In genomic region chr22:36160499-36160942, GRCh38 we compare ENCODE assay signal across 8 cellular contexts. TPM values are rescaled to one million over a fixed set of nuclear protein-coding genes. Genes with fewer than 3 reads are reported as not detected.
DNase-seq lines count a peak whose midpoint lies in the region; ATAC-seq, FAIRE-seq and TF ChIP-seq lines count a peak whose summit lies in the region.

Gene APOL3 (minus strand): TSS chr22:36160755. CDS start chr22:36149055, 11,700 bp downstream.

- TF ChIP-seq CTCF in GM20000 (IDR thresholded peaks at IDR 0.05; ENCODE audit: extremely low read depth, missing control alignments) (no peak), endothelial cell of umbilical vein (IDR thresholded peaks at IDR 0.05; ENCODE audit: extremely low read depth in 1 of 2, insufficient read depth in 1 of 2, low read depth in 1 of 2, low read length in 2 of 2) (no peak), neutrophil (IDR thresholded peaks at IDR 0.05) (no peak)

- intact Hi-C loops in endothelial cell of umbilical vein (cut with micrococcal nuclease), result no loop called here

- no TSS peak for BruUV-seq in endothelial cell of umbilical vein (replicated peaks; lab: Mats Ljungman, UMichigan)

- H3K27ac ChIP-seq in endothelial cell of umbilical vein (ENCODE audit: insufficient read depth, low read depth, low read length) (no peak within 1 kb of the TSS), neutrophil (peak within 1 kb of the TSS; percentile 38)

- peaks cover 3 to 7% of the 10 kb centered on the region in 2 experiments for H3K27me3 ChIP-seq in endothelial cell of umbilical vein (ENCODE audit: control insufficient read depth in 2 of 2, insufficient read depth in 2 of 2, low read length in 2 of 2)
- peaks cover 3% of the 10 kb centered on the region for H3K27me3 ChIP-seq in neutrophil

- H3K9me1 ChIP-seq in endothelial cell of umbilical vein (replicated peaks; ENCODE audit: control insufficient read depth, extremely low read depth, insufficient read depth, low read length), result no peaks in the 10 kb centered on the region

- H3K9ac ChIP-seq in endothelial cell of umbilical vein (replicated peaks; ENCODE audit: extremely low read depth, insufficient read depth, low read length), result no peak within 1 kb of the TSS

- CTCF ChIA-PET in activated CD4-positive, alpha-beta T cell treated with anti-CD3 and anti-CD28 coated beads, Interleukin-2, amount 10 ng/mL, durations not matched to agents 7 days and 5 days (lab: Charles Lee), result interaction anchor here (0.7 to 3.1 kb wide), 5 partner anchors 9 to 126 kb away, joined by 3 to 7 read pairs (median 4); no protein-coding TSS in a partner anchor
- CTCF ChIA-PET in endothelial cell of umbilical vein (lab: Charles Lee), result interaction anchor here (0.9 to 2.7 kb wide), 4 partner anchors 12 to 20 kb away, joined by 3 to 26 read pairs (median 6); no protein-coding TSS in a partner anchor

- POLR2A ChIA-PET in activated CD4-positive, alpha-beta T cell treated with anti-CD3 and anti-CD28 coated beads, Interleukin-2, amount 10 ng/mL, durations not matched to agents 7 days and 5 days (lab: Charles Lee), result interaction anchor here (0.7 kb wide), 1 partner anchor 77 kb away, joined by 3 read pairs; no protein-coding TSS in a partner anchor
- POLR2A ChIA-PET in endothelial cell of umbilical vein (lab: Charles Lee), result no interaction called here

- peak; percentile 29 for DNase-seq in GM20000 (ENCODE audit: low spot score)
- peak; percentile 73 for DNase-seq in activated CD4-positive, alpha-beta T cell treated with anti-CD3 and anti-CD28 coated beads, Interleukin-2, amount 10 ng/mL, durations not matched to agents 7 days and 5 days
- peak; percentile 85 for DNase-seq in endothelial cell of umbilical vein (ENCODE audit: low read depth, low spot score)
- DNase-seq in NCI-H82 (lab: John Stamatoyannopoulos, UW), result no peak
- no peak for DNase-seq in RCC 7860 (ENCODE audit: low spot score)
- no peak for DNase-seq in nucleus accumbens (lab: John Stamatoyannopoulos, UW)

- no peaks in the 10 kb centered on the region for H3K27me3 Mint-ChIP-seq in activated CD4-positive, alpha-beta T cell treated with anti-CD3 and anti-CD28 coated beads, Interleukin-2, amount 10 ng/mL, durations not matched to agents 7 days and 5 days

- ATAC-seq in GM19035 (IDR thresholded peaks at IDR 0.05; ENCODE audit: unreplicated experiment), result no peak

- H3K4me1 ChIP-seq in endothelial cell of umbilical vein (ENCODE audit: control insufficient read depth, extremely low read depth, insufficient read depth, low read length) (peaks cover 35% of the 10 kb centered on the region), neutrophil (ENCODE audit: control insufficient read depth in 1 of 2, insufficient read depth in 1 of 2, low read depth in 1 of 2, low read length in 1 of 2) (peaks cover 6 to 25% of the 10 kb centered on the region in 2 experiments)

- H3K36me3 ChIP-seq in endothelial cell of umbilical vein (ENCODE audit: control insufficient read depth in 2 of 2, extremely low read depth in 1 of 2, insufficient read depth in 2 of 2, low read length in 2 of 2) (no peaks in the 10 kb centered on the region), neutrophil (no peaks in the 10 kb centered on the region)

- H3K36me3 Mint-ChIP-seq in activated CD4-positive, alpha-beta T cell treated with anti-CD3 and anti-CD28 coated beads, Interleukin-2, amount 10 ng/mL, durations not matched to agents 7 days and 5 days (ENCODE audit: low read depth), result peaks cover 45% of the 10 kb centered on the region

- peak within 1 kb of the TSS; percentile 65 for H2AFZ ChIP-seq in endothelial cell of umbilical vein (ENCODE audit: low read depth, low read length)

- H3K4me2 ChIP-seq in endothelial cell of umbilical vein (ENCODE audit: insufficient read depth, low read length), result no peak within 1 kb of the TSS

- peak within 1 kb of the TSS in 1 of 3 experiments; percentile 13 for H3K4me3 ChIP-seq in endothelial cell of umbilical vein (replicated peaks in 1 of 3; ENCODE audit: insufficient read depth in 1 of 3, low read depth in 1 of 3, low read length in 3 of 3)
- H3K4me3 ChIP-seq in neutrophil (ENCODE audit: low read depth in 1 of 2, low read length in 1 of 2), result no peak within 1 kb of the TSS

- peak within 1 kb of the TSS; percentile 91 for H3K27ac Mint-ChIP-seq in activated CD4-positive, alpha-beta T cell treated with anti-CD3 and anti-CD28 coated beads, Interleukin-2, amount 10 ng/mL, durations not matched to agents 7 days and 5 days

- H3K9me3 ChIP-seq in endothelial cell of umbilical vein (replicated peaks; ENCODE audit: control insufficient read depth, insufficient read depth, low read length), result no peaks in the 10 kb centered on the region
- H3K9me3 ChIP-seq in neutrophil, result no peaks in the 10 kb centered on the region

- TF ChIP-seq POLR2A in endothelial cell of umbilical vein (IDR thresholded peaks at IDR 0.05; ENCODE audit: low read depth, low read length), result no peak

- no peak for FAIRE-seq in endothelial cell of umbilical vein (lab: Jason Lieb, UNC)
- FAIRE-seq in RCC 7860 (lab: Jason Lieb, UNC), result no peak

- dilution Hi-C loops in endothelial cell of umbilical vein (cut with MboI; ENCODE audit: extremely low pct_ligation_motif_present, low sequenced_read_pairs), result no loop called here

- no peaks in the 10 kb centered on the region for H3K79me2 ChIP-seq in endothelial cell of umbilical vein (ENCODE audit: control insufficient read depth, insufficient read depth, low read length)

- no peaks in the 10 kb centered on the region for H4K20me1 ChIP-seq in endothelial cell of umbilical vein (replicated peaks; ENCODE audit: control insufficient read depth, extremely low read depth, insufficient read depth, low read length)

- peaks cover 2% of the 10 kb centered on the region for H3K9me3 Mint-ChIP-seq in activated CD4-positive, alpha-beta T cell treated with anti-CD3 and anti-CD28 coated beads, Interleukin-2, amount 10 ng/mL, durations not matched to agents 7 days and 5 days

- H3K4me1 Mint-ChIP-seq in activated CD4-positive, alpha-beta T cell treated with anti-CD3 and anti-CD28 coated beads, Interleukin-2, amount 10 ng/mL, durations not matched to agents 7 days and 5 days, result peaks cover 87% of the 10 kb centered on the region

- H3K4me3 Mint-ChIP-seq in activated CD4-positive, alpha-beta T cell treated with anti-CD3 and anti-CD28 coated beads, Interleukin-2, amount 10 ng/mL, durations not matched to agents 7 days and 5 days, result peak within 1 kb of the TSS; percentile 85

TF ChIP-seq in endothelial cell of umbilical vein, 7 proteins besides CTCF, POLR2A, EP300 and RAD21:
- TF ChIP-seq POLR2AphosphoS5 (IDR thresholded peaks at IDR 0.05; ENCODE audit: insufficient read depth, low read depth, low read length) (no peak), EZH2 (IDR thresholded peaks at IDR 0.05; ENCODE audit: borderline replicate concordance, low read depth, low read length, severe bottlenecking) (no peak), GATA2 (IDR thresholded peaks at IDR 0.05; ENCODE audit: insufficient read depth, insufficient read length, low read depth, low read length) (no peak), FOS (IDR thresholded peaks at IDR 0.05; ENCODE audit: borderline replicate concordance, insufficient read depth, low read length) (no peak), JUN (IDR thresholded peaks at IDR 0.05; ENCODE audit: borderline replicate concordance, insufficient read depth, insufficient read length, low read depth) (no peak), MYC (IDR thresholded peaks at IDR 0.05; ENCODE audit: low read depth, low read length) (no peak), MAX (IDR thresholded peaks at IDR 0.05; ENCODE audit: insufficient read depth, insufficient read length) (no peak)

RNA-seq across cellular contexts. Expression of gene APOL3, which starts in this region (rescaled TPM):
- 100 to 1,000 TPM; 139 to 150 TPM for total RNA-seq in activated CD4-positive, alpha-beta T cell treated with anti-CD3 and anti-CD28 coated beads, Interleukin-2, amount 10 ng/mL, durations not matched to agents 7 days and 5 days
- total RNA-seq in endothelial cell of umbilical vein, result 15.4 and 36.9 TPM in 2 replicates
- 16.6 and 17.9 TPM in 2 replicates for polyA plus RNA-seq in endothelial cell of umbilical vein
- 14.8 and 18.5 TPM in 2 replicates for polyA plus RNA-seq in endothelial cell of umbilical vein (2011; cell fraction: cytosol; rRNA removed)
- polyA plus RNA-seq in endothelial cell of umbilical vein (2011; cell fraction: nucleus; rRNA removed), result 16.3 and 26.7 TPM in 2 replicates
- 15.9 and 26.0 TPM in 2 replicates for polyA plus RNA-seq in endothelial cell of umbilical vein (2012)
- 18.1 and 22.6 TPM in 2 replicates for polyA minus RNA-seq in endothelial cell of umbilical vein
- polyA minus RNA-seq in endothelial cell of umbilical vein (2011; cell fraction: cytosol; rRNA and poly(A)+ RNA removed), result not detected
- polyA minus RNA-seq in endothelial cell of umbilical vein (2011; cell fraction: nucleus; rRNA and poly(A)+ RNA removed), result 7.5 and 15.0 TPM in 2 replicates

Comparison
In these comparisons a context has a peak if more than half of its experiments do, and no peak if none do; other contexts are left out.
1. DNase-seq: peak in GM20000 (single experiment), activated CD4-positive, alpha-beta T cell treated with anti-CD3 and anti-CD28 coated beads, Interleukin-2, amount 10 ng/mL, durations not matched to agents 7 days and 5 days (single experiment) and endothelial cell of umbilical vein (single experiment); none in NCI-H82 (single experiment), RCC 7860 (single experiment) and nucleus accumbens (0 of 56).